26 cellular contexts compared by ENCODE assay signal in the genomic region with DNA sequence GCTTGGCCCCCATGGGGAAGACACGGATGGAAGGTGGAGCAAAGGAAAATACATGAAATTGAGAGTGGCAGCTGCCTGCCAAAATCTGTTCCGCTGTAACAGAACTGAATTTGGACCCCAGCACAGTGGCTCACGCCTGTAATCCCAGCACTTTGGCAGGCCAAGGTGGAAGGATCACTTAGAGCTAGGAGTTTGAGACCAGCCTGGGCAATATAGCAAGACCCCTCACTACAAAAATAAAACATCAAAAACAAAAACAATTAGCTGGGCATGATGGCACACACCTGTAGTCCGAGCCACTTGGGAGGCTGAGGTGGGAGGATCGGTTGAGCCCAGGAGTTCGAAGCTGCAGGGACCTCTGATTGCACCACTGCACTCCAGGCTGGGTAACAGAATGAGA. TPM values are rescaled to one million over a fixed set of nuclear protein-coding genes. Genes with fewer than 3 reads are reported as not detected.
"Had no signal": no experiment of that assay in that cellular context is flagged by ENCODE, and none has a peak within 500 bp of the region (broad histone marks: within the 10 kb centered on the region; RNA-seq: fewer than 3 reads in every experiment).

No MANE protein-coding gene starts in this region.

- H3K4me1 Mint-ChIP-seq: activated CD8-positive, alpha-beta memory T cell treated with anti-CD3 and anti-CD28 coated beads, Interleukin-2, amount 10 ng/mL, durations not matched to agents 7 days and 5 days had no signal

- H3K27ac Mint-ChIP-seq: activated CD8-positive, alpha-beta memory T cell treated with anti-CD3 and anti-CD28 coated beads, Interleukin-2, amount 10 ng/mL, durations not matched to agents 7 days and 5 days; activated T-cell treated with anti-CD3 and anti-CD28 coated beads, Interleukin-2, amount 50 U/mL, for 24 hours; activated T-helper 1 cell treated with anti-CD3 and anti-CD28 coated beads, Interleukin-12 subunit alpha, Interleukin-12 subunit beta, Interleukin-2, Interleukin-4 antibody, amounts not matched to agents 30 ng/mL and 10 ng/mL and 1 ng/mL, durations not matched to agents 14 hours and 24 hours and 36 hours; T-helper 17 cell; WTC11 had no signal

- H3K27me3 ChIP-seq: breast epithelium had no signal

- H3K4me3 Mint-ChIP-seq: activated CD4-positive, alpha-beta T cell treated with anti-CD3 and anti-CD28 coated beads, Interleukin-2, amount 10 ng/mL, durations not matched to agents 24 days and 14 days; activated CD8-positive, alpha-beta memory T cell treated with anti-CD3 and anti-CD28 coated beads, Interleukin-2, amount 10 ng/mL, durations not matched to agents 7 days and 5 days; activated T-cell treated with anti-CD3 and anti-CD28 coated beads, Interleukin-2, amount 50 U/mL, for 24 hours; activated T-helper 1 cell treated with anti-CD3 and anti-CD28 coated beads, Interleukin-12 subunit alpha, Interleukin-12 subunit beta, Interleukin-2, Interleukin-4 antibody, amounts not matched to agents 30 ng/mL and 10 ng/mL and 1 ng/mL, durations not matched to agents 14 hours and 24 hours and 36 hours; T-helper 17 cell; WTC11 had no signal

- H3K9me3 Mint-ChIP-seq: activated CD4-positive, alpha-beta T cell treated with anti-CD3 and anti-CD28 coated beads, Interleukin-2, amount 10 ng/mL, durations not matched to agents 24 days and 14 days; activated T-cell treated with anti-CD3 and anti-CD28 coated beads, Interleukin-2, amount 50 U/mL, for 24 hours; WTC11 had no signal

- ATAC-seq: activated CD8-positive, alpha-beta memory T cell treated with anti-CD3 and anti-CD28 coated beads, Interleukin-2, amount 10 ng/mL, durations not matched to agents 7 days and 5 days; T-helper 17 cell; WTC11 had no signal

- H3K27me3 Mint-ChIP-seq: activated T-cell treated with anti-CD3 and anti-CD28 coated beads, Interleukin-2, amount 50 U/mL, for 24 hours; T-helper 17 cell had no signal

- H3K4me3 ChIP-seq: breast epithelium had no signal

- H3K36me3 ChIP-seq: breast epithelium had no signal

- DNase-seq: activated CD4-positive, alpha-beta T cell treated with anti-CD3 and anti-CD28 coated beads, Interleukin-2, amount 10 ng/mL, durations not matched to agents 24 days and 14 days; activated CD4-positive, alpha-beta T cell treated with anti-CD3 and anti-CD28 coated beads, Interleukin-2, amount 50 U/mL, for 48 hours; activated CD4-positive, CD25-positive, alpha-beta regulatory T cell treated with anti-CD3 and anti-CD28 coated beads, Interleukin-2, amount 50 U/mL, for 72 hours; activated CD8-positive, alpha-beta memory T cell treated with anti-CD3 and anti-CD28 coated beads, Interleukin-2, amount 10 ng/mL, durations not matched to agents 7 days and 5 days; activated effector memory CD4-positive, alpha-beta T cell treated with anti-CD3 and anti-CD28 coated beads, Interleukin-2, amount 50 U/mL, for 16 hours; activated naive CD4-positive, alpha-beta T cell treated with Interleukin-2 at 50 U/mL for 16 hours; activated T-cell treated with anti-CD3 and anti-CD28 coated beads, Interleukin-2, amount 50 U/mL, for 24 hours; aorta; caudate nucleus; Karpas-422; NCI-H1092; NCI-H1417; NCI-H1930; NCI-H2107; NCI-H2171 treated with DMSO at 0.1 percent for 48 hours; NCI-H345; NCI-H510A; NCI-H526 treated with DMSO at 0.1 percent for 48 hours; NCI-H82; SHP77 treated with DMSO at 0.1 percent for 48 hours; T-helper 17 cell; T-helper 9 cell had no signal

- H3K27ac ChIP-seq: breast epithelium had no signal

- H3K4me1 ChIP-seq: breast epithelium had no signal

RNA-seq across cellular contexts. Expression of a gene that starts 9.4 kb away (rescaled TPM):
- total RNA-seq: activated CD4-positive, alpha-beta T cell treated with anti-CD3 and anti-CD28 coated beads, Interleukin-2, amount 10 ng/mL, durations not matched to agents 24 days and 14 days; activated CD8-positive, alpha-beta memory T cell treated with anti-CD3 and anti-CD28 coated beads, Interleukin-2, amount 10 ng/mL, durations not matched to agents 7 days and 5 days; SK-MEL-5; T-helper 17 cell had no signal

RNA-seq across cellular contexts. Expression of a gene that starts 24.5 kb away (rescaled TPM):
- total RNA-seq: activated CD4-positive, alpha-beta T cell treated with anti-CD3 and anti-CD28 coated beads, Interleukin-2, amount 10 ng/mL, durations not matched to agents 24 days and 14 days; activated CD8-positive, alpha-beta memory T cell treated with anti-CD3 and anti-CD28 coated beads, Interleukin-2, amount 10 ng/mL, durations not matched to agents 7 days and 5 days; activated T-helper 1 cell treated with anti-CD3 and anti-CD28 coated beads, Interleukin-12 subunit alpha, Interleukin-12 subunit beta, Interleukin-2, Interleukin-4 antibody, amounts not matched to agents 30 ng/mL and 10 ng/mL and 1 ng/mL, durations not matched to agents 14 hours and 24 hours and 36 hours; aorta; breast epithelium; SK-MEL-5; T-helper 17 cell; WTC11 had no signal
- polyA plus RNA-seq: aorta had no signal

RNA-seq across cellular contexts. Expression of a gene that starts 33.1 kb away (rescaled TPM):
- total RNA-seq: activated CD8-positive, alpha-beta memory T cell treated with anti-CD3 and anti-CD28 coated beads, Interleukin-2, amount 10 ng/mL, durations not matched to agents 7 days and 5 days; aorta; breast epithelium; SK-MEL-5 had no signal
- polyA plus RNA-seq: aorta had no signal
